In the genomic region with DNA sequence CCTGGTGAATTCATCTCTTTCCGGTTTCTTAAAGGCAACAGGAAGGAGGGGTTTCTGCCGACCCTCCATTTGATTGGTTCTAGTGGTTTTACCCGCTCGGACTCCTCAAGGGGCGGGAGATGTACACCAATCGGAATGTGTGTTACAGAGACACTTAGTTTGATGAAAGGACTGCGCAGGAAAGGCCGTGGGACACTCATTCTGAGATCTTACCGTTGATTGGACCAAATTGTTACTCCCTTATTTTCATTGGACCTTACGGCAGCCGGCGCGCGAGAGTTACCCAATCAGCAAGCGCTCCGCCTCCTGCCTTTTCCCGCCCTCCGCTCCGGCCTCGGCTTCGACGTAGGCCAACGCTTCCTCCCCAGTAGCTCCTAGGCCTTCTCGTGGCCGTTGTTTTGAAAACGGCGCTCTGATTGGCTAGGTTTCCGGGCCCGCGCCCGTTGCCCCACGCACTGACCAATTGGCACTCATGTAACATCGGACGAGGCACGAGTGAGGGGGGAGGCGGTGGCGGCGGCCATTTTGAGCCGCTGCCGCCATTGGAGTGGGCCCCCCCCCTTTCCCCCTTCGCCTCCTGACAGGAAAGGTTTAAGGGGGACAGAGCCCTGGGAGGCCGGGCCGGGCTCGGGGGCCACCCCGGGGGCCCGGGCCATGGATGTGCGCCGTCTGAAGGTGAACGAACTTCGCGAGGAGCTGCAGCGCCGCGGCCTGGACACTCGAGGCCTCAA, we compare ENCODE assay signal across 8 cellular contexts. TPM values are rescaled to one million over a fixed set of nuclear protein-coding genes. Genes with fewer than 3 reads are reported as not detected.
A peak's percentile ranks its signal among the peaks of the same experiment; 100 is the strongest.
DNase-seq lines count a peak whose midpoint lies in the region; ATAC-seq and TF ChIP-seq lines count a peak whose summit lies in the region.

A gene (plus strand): TSS at position 523 of the 731 bp plus-strand sequence. CDS start 132 bp downstream, at position 655.

- no peak within 1 kb of the TSS; the same call in 1 of the 2 replicates for H2AFZ ChIP-seq in SK-N-SH (ENCODE audit: low read depth)

- H3K36me3 ChIP-seq in SK-N-SH (replicated peaks in 1 of 2; ENCODE audit: control insufficient read depth in 1 of 2, insufficient read depth in 2 of 2, low read length in 1 of 2), result peaks cover 32 to 42% of the 10 kb centered on the region in 2 experiments
- peaks cover 0 to 37% of the 10 kb centered on the region in 2 donors for H3K36me3 ChIP-seq in gastroesophageal sphincter
- peaks cover 12% of the 10 kb centered on the region for H3K36me3 ChIP-seq in neutrophil

- no peaks in the 10 kb centered on the region for H3K9me2 ChIP-seq in SK-N-SH

- peak within 1 kb of the TSS; percentile 99 for H3K9ac ChIP-seq in SK-N-SH

- peak within 1 kb of the TSS; percentile 92 for H3K4me2 ChIP-seq in SK-N-SH

- TF ChIP-seq CTCF in SK-N-SH (IDR thresholded peaks at IDR 0.05) (peak; percentile 40), gastroesophageal sphincter (IDR thresholded peaks at IDR 0.05) (peak in 2 of 4 experiments; percentile 38 to 44), neutrophil (IDR thresholded peaks at IDR 0.05) (peak; percentile 64)

- peak in 1 of 2 donors; percentile 31 for TF ChIP-seq POLR2A in gastroesophageal sphincter (IDR thresholded peaks at IDR 0.05)

- H3K27ac ChIP-seq in SK-N-SH (ENCODE audit: low read depth in 2 of 2, low read length in 1 of 2) (peak within 1 kb of the TSS; percentile 95 to 96), gastroesophageal sphincter (peak within 1 kb of the TSS; percentile 98 to 99 (median 98)), neutrophil (peak within 1 kb of the TSS; percentile 98), substantia nigra (ENCODE audit: low read depth, low read length, poor library complexity, severe bottlenecking) (peak within 1 kb of the TSS; percentile 96)

- H3K4me1 ChIP-seq in SK-N-SH (ENCODE audit: control insufficient read depth in 1 of 2, insufficient read depth in 2 of 2, low read depth in 1 of 2, low read length in 1 of 2) (peaks cover 11 to 12% of the 10 kb centered on the region in 2 experiments; a peak in 2 of 4 replicates), gastroesophageal sphincter (peaks cover 4 to 43% (median 27%) of the 10 kb centered on the region in 3 donors), neutrophil (ENCODE audit: control insufficient read depth in 1 of 2, insufficient read depth in 1 of 2, low read depth in 1 of 2, low read length in 1 of 2) (peaks cover 33 to 36% of the 10 kb centered on the region in 2 experiments)

- H3F3A ChIP-seq in SK-N-SH (replicated peaks; ENCODE audit: insufficient read depth), result peaks cover 39% of the 10 kb centered on the region

- no peak for TF ChIP-seq RAD21 in SK-N-SH (IDR thresholded peaks at IDR 0.05; ENCODE audit: low read length)

- H3K9me3 ChIP-seq in SK-N-SH (no peaks in the 10 kb centered on the region), gastroesophageal sphincter (no peaks in the 10 kb centered on the region), neutrophil (no peaks in the 10 kb centered on the region)

- TF ChIP-seq EP300 in SK-N-SH (IDR thresholded peaks at IDR 0.05; ENCODE audit: borderline replicate concordance in 1 of 2, low read depth in 1 of 2, low read length in 1 of 2) (peak; percentile 15 to 21; a peak in 2 of 4 replicates), gastroesophageal sphincter (IDR thresholded peaks at IDR 0.05) (no peak)

- peaks cover 20% of the 10 kb centered on the region for H4K20me1 ChIP-seq in SK-N-SH (ENCODE audit: insufficient read depth)

- CTCF ChIA-PET in SK-N-SH (lab: Yijun Ruan, JAX), result interaction anchor here (0.6 to 4.7 kb wide), 11 partner anchors 13 to 843 kb away, joined by 3 to 61 read pairs (median 3); no protein-coding TSS in a partner anchor

- POLR2A ChIA-PET in SK-N-SH (lab: Yijun Ruan, JAX), result interaction anchor here (0.9 to 2.0 kb wide), 4 partner anchors 10 to 44 kb away, joined by 3 to 6 read pairs (median 5); no protein-coding TSS in a partner anchor

- H3K4me3 ChIP-seq in GM08714 (ENCODE audit: low read length), result peak within 1 kb of the TSS; percentile 94
- H3K4me3 ChIP-seq in SK-N-SH (ENCODE audit: low read depth in 2 of 2, low read length in 1 of 2), result peak within 1 kb of the TSS; percentile 83 to 86
- peak within 1 kb of the TSS; percentile 86 to 91 for H3K4me3 ChIP-seq in gastroesophageal sphincter
- H3K4me3 ChIP-seq in neutrophil (ENCODE audit: low read depth in 1 of 2, low read length in 1 of 2), result peak within 1 kb of the TSS; percentile 76 to 89

- DNase-seq in NCI-H1048 (lab: John Stamatoyannopoulos, UW), result peak; percentile 98
- DNase-seq in SK-N-SH, result peak; percentile 98
- DNase-seq in activated naive CD4-positive, alpha-beta T cell treated with anti-CD3 and anti-CD28 coated beads, Interleukin-2, amount 50 U/mL, for 16 hours, result peak; percentile 98
- DNase-seq in substantia nigra (lab: John Stamatoyannopoulos, UW), result peak; percentile 87 to 100 (median 99)

- peaks cover 53% of the 10 kb centered on the region for H3K79me2 ChIP-seq in SK-N-SH (ENCODE audit: insufficient read depth)

- H3K27me3 ChIP-seq in SK-N-SH (ENCODE audit: insufficient read depth) (no peaks in the 10 kb centered on the region), gastroesophageal sphincter (no peaks in the 10 kb centered on the region), neutrophil (peaks cover 8% of the 10 kb centered on the region)

- ATAC-seq in HG02571 (IDR thresholded peaks at IDR 0.05; ENCODE audit: unreplicated experiment) (peak; percentile 57), gastroesophageal sphincter (peak; percentile 90)

- under 1% methylated on average over 30 of the region's 55 CpGs for WGBS in SK-N-SH (ENCODE audit: low lambda C conversion rate)
- WGBS in gastroesophageal sphincter (ENCODE audit: low coverage in 1 of 2), 2 donors, result 0 to 1% methylated on average over 7 to 14 of the region's 55 CpGs

TF ChIP-seq in SK-N-SH, 30 proteins besides CTCF, POLR2A, EP300 and RAD21 (continues in another document):
- TF ChIP-seq, protein P1, sequence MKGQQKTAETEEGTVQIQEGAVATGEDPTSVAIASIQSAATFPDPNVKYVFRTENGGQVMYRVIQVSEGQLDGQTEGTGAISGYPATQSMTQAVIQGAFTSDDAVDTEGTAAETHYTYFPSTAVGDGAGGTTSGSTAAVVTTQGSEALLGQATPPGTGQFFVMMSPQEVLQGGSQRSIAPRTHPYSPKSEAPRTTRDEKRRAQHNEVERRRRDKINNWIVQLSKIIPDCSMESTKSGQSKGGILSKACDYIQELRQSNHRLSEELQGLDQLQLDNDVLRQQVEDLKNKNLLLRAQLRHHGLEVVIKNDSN (IDR thresholded peaks at IDR 0.05; ENCODE audit: borderline replicate concordance, low read depth), result no peak
- peak; percentile 79 for TF ChIP-seq RFX5 (IDR thresholded peaks at IDR 0.05; ENCODE audit: low read length)
- TF ChIP-seq NFIC (IDR thresholded peaks at IDR 0.05; ENCODE audit: borderline replicate concordance), result no peak
- peak; percentile 83 for TF ChIP-seq CHD2 (IDR thresholded peaks at IDR 0.05; ENCODE audit: low read length, partially characterized antibody)
- TF ChIP-seq, protein P2, sequence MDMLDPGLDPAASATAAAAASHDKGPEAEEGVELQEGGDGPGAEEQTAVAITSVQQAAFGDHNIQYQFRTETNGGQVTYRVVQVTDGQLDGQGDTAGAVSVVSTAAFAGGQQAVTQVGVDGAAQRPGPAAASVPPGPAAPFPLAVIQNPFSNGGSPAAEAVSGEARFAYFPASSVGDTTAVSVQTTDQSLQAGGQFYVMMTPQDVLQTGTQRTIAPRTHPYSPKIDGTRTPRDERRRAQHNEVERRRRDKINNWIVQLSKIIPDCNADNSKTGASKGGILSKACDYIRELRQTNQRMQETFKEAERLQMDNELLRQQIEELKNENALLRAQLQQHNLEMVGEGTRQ (IDR thresholded peaks at IDR 0.05; ENCODE audit: borderline replicate concordance, low read depth, low read length), result no peak
- TF ChIP-seq POLR2AphosphoS5 (IDR thresholded peaks at IDR 0.05; ENCODE audit: low read depth, low read length), result no peak; the same call in 1 of the 2 replicates
- peak; percentile 24; the same call in 1 of the 2 replicates for TF ChIP-seq FOXM1 (IDR thresholded peaks at IDR 0.05; ENCODE audit: low read depth)
- no peak for TF ChIP-seq SMC3 (IDR thresholded peaks at IDR 0.05; ENCODE audit: low read depth, low read length)
- TF ChIP-seq YY1 (IDR thresholded peaks at IDR 0.05; ENCODE audit: low read depth), result peak; percentile 100
- TF ChIP-seq MEF2A (IDR thresholded peaks at IDR 0.05; ENCODE audit: borderline replicate concordance, low read depth), result no peak
- TF ChIP-seq TEAD4 (IDR thresholded peaks at IDR 0.05; ENCODE audit: borderline replicate concordance, insufficient read depth), result no peak; the same call in 1 of the 2 replicates
- no peak for TF ChIP-seq MXI1 (IDR thresholded peaks at IDR 0.05; ENCODE audit: low read depth, low read length)
- TF ChIP-seq, protein P3, sequence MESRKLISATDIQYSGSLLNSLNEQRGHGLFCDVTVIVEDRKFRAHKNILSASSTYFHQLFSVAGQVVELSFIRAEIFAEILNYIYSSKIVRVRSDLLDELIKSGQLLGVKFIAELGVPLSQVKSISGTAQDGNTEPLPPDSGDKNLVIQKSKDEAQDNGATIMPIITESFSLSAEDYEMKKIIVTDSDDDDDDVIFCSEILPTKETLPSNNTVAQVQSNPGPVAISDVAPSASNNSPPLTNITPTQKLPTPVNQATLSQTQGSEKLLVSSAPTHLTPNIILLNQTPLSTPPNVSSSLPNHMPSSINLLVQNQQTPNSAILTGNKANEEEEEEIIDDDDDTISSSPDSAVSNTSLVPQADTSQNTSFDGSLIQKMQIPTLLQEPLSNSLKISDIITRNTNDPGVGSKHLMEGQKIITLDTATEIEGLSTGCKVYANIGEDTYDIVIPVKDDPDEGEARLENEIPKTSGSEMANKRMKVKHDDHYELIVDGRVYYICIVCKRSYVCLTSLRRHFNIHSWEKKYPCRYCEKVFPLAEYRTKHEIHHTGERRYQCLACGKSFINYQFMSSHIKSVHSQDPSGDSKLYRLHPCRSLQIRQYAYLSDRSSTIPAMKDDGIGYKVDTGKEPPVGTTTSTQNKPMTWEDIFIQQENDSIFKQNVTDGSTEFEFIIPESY (IDR thresholded peaks at IDR 0.05; ENCODE audit: borderline replicate concordance, low read depth), result peak; percentile 47; the same call in 1 of the 2 replicates
- TF ChIP-seq, protein P4, sequence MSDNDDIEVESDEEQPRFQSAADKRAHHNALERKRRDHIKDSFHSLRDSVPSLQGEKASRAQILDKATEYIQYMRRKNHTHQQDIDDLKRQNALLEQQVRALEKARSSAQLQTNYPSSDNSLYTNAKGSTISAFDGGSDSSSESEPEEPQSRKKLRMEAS (IDR thresholded peaks at IDR 0.05; ENCODE audit: low read depth), result peak; percentile 89
- TF ChIP-seq TAF1 (IDR thresholded peaks at IDR 0.05; ENCODE audit: borderline replicate concordance, low read depth, low read length), result peak; percentile 80
- peak; percentile 73 for TF ChIP-seq ELF1 (IDR thresholded peaks at IDR 0.05)

RNA-seq across cellular contexts. Expression of the gene that starts here (rescaled TPM):
- 34.2 and 41.5 TPM in 2 replicates for polyA plus RNA-seq in SK-N-SH (2012; rRNA removed)
- 32.5 and 33.9 TPM in 2 replicates for polyA plus RNA-seq in SK-N-SH (2012; cell fraction: cytosol; rRNA removed)
- 35.8 and 43.2 TPM in 2 replicates for polyA plus RNA-seq in SK-N-SH (2012; cell fraction: nucleus; rRNA removed)
- total RNA-seq in gastroesophageal sphincter, result 100 to 1,000 TPM; 142 to 204 (median 160) TPM

Comparison
In these comparisons a context has a peak if more than half of its experiments do, and no peak if none do; other contexts are left out.
1. Peak in every context shown above with its lines: DNase-seq, ATAC-seq, H3K4me3 ChIP-seq and H3K27ac ChIP-seq.